ENCODE assay signal across 8 cellular contexts in genomic region chr2:239267411-239267941, GRCh38.
DNase-seq lines count a peak whose midpoint lies in the region; ATAC-seq and TF ChIP-seq lines count a peak whose summit lies in the region.

No MANE protein-coding gene starts in this region.

- H3K4me3 ChIP-seq in SJCRH30 (no peak overlapping the region), spleen (peak overlapping the region in 6 of 8 donors; percentile 21 to 67 (median 33))

- H3K9me3 ChIP-seq in SJCRH30 (replicated peaks) (no peaks in the 10 kb centered on the region), spleen (no peaks in the 10 kb centered on the region)

- TF ChIP-seq POLR2A in spleen (IDR thresholded peaks at IDR 0.05) = no peak

- H3K4me1 ChIP-seq in SJCRH30 (peaks cover 14% of the 10 kb centered on the region), spleen (peaks cover 49 to 98% (median 73%) of the 10 kb centered on the region in 6 donors)

- H3K27me3 ChIP-seq in SJCRH30 (no peaks in the 10 kb centered on the region), spleen (replicated peaks in 1 of 7) (peaks cover 0 to 29% (median 0%) of the 10 kb centered on the region in 7 donors)

- intact Hi-C loops in Right ventricle myocardium inferior (cut with DNase I) (no loop called here), spleen (cut with DNase I; ENCODE audit: low total_unique reads) (no loop called here)

- ATAC-seq in GM18868 (IDR thresholded peaks at IDR 0.05; ENCODE audit: unreplicated experiment) = peak; percentile 91
- peak; percentile 91 for ATAC-seq in HG03066 (IDR thresholded peaks at IDR 0.05; ENCODE audit: low read depth, unreplicated experiment)
- peak; percentile 61 for ATAC-seq in Right ventricle myocardium inferior

- TF ChIP-seq CTCF in spleen (IDR thresholded peaks at IDR 0.05 in 8 of 11, conservative IDR thresholded peaks at IDR 0.05 in 3 of 11) = peak; percentile 33 to 75 (median 61)

- H3K27ac ChIP-seq in SJCRH30 (peak overlapping the region; percentile 17; the same call in 1 of the 2 replicates), spleen (peak overlapping the region; percentile 10 to 96 (median 92))

- DNase-seq in SJCRH30 (peak; percentile 76 to 81), activated gamma-delta T cell treated with Interleukin-2 at 50 U/mL for 16 hours (peak; percentile 90), Right ventricle myocardium inferior (ENCODE audit: missing footprints) (peak; percentile 88), spleen (peak; percentile 96), NCI-H146 (lab: John Stamatoyannopoulos, UW) (no peak), RKO (ENCODE audit: low spot score) (no peak)

- 5 to 7% (median 5%) methylated on average over 13 to 16 of the region's 16 CpGs for WGBS in spleen, 5 donors

- H3K36me3 ChIP-seq in SJCRH30 (no peaks in the 10 kb centered on the region), spleen (no peaks in the 10 kb centered on the region)

Comparison
In these comparisons a context has a peak if more than half of its experiments do, and no peak if none do; other contexts are left out.
1. DNase-seq: peak in SJCRH30 (2 of 2), activated gamma-delta T cell treated with Interleukin-2 at 50 U/mL for 16 hours (single experiment), Right ventricle myocardium inferior (single experiment) and spleen (single experiment); none in NCI-H146 (single experiment) and RKO (single experiment).
2. Peak in every context shown above with its lines, with median percentiles within 50 percentile points of each other: ATAC-seq.